Comparison of ENCODE assay signal across 15 cellular contexts in the genomic region with DNA sequence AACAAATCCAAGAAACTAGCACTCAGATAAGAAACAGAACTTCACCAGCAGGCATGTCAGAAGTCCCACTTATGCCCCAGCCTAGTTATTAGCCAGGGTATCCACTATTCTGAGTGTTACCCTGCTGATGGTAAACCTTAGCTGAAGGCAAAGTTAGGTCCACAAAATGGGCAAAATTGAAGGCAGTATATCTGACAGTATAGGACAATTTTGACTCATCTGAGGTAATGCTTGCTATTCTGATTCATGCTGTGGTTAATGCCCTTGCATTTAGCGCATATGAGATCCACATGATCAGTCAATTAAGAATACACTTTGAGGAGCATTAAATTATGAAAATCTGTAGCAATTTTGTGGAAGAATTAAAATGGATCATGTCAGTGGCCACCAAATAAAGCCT.
"Had no signal": no experiment of that assay in that cellular context is flagged by ENCODE, and none has a peak within 500 bp of the region (broad histone marks: within the 10 kb centered on the region; RNA-seq: fewer than 3 reads in every experiment).

No MANE protein-coding gene starts in this region.

- H3K4me1 ChIP-seq: esophagus squamous epithelium, neural progenitor cell, pancreas, thyroid gland had no signal

- H3K27ac Mint-ChIP-seq: activated naive CD4-positive, alpha-beta T cell treated with anti-CD3 and anti-CD28 coated beads for 36 hours; neural progenitor cell had no signal

- ATAC-seq: left colon, pancreas had no signal

- H3K36me3 ChIP-seq: neural progenitor cell, pancreas had no signal

- H3K4me3 Mint-ChIP-seq: activated naive CD4-positive, alpha-beta T cell treated with anti-CD3 and anti-CD28 coated beads for 36 hours; neural progenitor cell had no signal

- H3K9me3 ChIP-seq: esophagus squamous epithelium, pancreas, thyroid gland had no signal

- H3K4me3 ChIP-seq: dorsolateral prefrontal cortex, esophagus squamous epithelium, lung, neural progenitor cell, pancreas, thyroid gland had no signal

- H3K36me3 Mint-ChIP-seq: neural progenitor cell had no signal

- H3K9me3 Mint-ChIP-seq: activated naive CD4-positive, alpha-beta T cell treated with anti-CD3 and anti-CD28 coated beads for 36 hours; neural progenitor cell had no signal

- DNase-seq: activated CD4-positive, alpha-beta T cell treated with anti-CD3 and anti-CD28 coated beads for 48 hours; activated naive CD4-positive, alpha-beta T cell treated with anti-CD3 and anti-CD28 coated beads for 36 hours; dorsolateral prefrontal cortex; esophagus squamous epithelium; foreskin melanocyte; head of caudate nucleus; left colon; midbrain; pancreas; stimulated activated CD4-positive, alpha-beta T cell treated with anti-CD3 and anti-CD28 coated beads, Interleukin-4, amount 100 ng/mL, for 4 hours; T-helper 9 cell; thyroid gland had no signal

- H3K27ac ChIP-seq: dorsolateral prefrontal cortex, esophagus squamous epithelium, neural progenitor cell, pancreas, thyroid gland, VCaP had no signal

- H3K4me1 Mint-ChIP-seq: neural progenitor cell had no signal

- H3K27me3 ChIP-seq: dorsolateral prefrontal cortex, esophagus squamous epithelium, pancreas, thyroid gland had no signal
